ENCODE assay signal across 9 cellular contexts in the genomic region with DNA sequence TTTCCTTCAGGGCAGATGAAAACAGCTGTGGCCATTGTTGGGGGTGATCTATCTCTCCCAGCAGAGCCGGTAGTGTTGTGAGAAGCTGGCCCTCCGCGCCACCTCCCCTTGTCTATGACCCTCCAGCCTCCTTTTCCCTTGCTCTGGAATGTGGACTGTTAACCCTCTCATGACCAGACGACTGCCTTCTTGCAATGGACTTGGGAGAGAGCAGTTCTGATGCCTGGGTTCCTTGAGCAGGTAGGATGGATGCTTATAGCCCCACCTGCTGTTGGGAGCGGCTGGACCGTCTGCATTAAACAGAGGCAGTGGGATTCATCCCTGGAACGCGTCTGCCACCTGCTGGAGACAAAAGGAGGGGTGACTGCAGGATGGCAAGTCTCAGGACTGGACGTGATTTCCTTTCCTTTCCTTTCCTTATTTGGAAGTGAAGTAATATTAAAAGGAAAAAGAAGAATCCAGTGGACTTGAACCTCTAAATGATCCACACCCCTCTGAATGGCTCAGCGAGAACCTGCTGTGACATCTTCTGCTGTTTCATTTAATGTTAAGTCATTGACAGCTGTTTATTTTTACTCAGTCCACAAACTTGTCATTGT. TPM values are rescaled to one million over a fixed set of nuclear protein-coding genes. Genes with fewer than 3 reads are reported as not detected.
DNase-seq lines count a peak whose midpoint lies in the region; ATAC-seq and TF ChIP-seq lines count a peak whose summit lies in the region.
"Had no signal": no experiment of that assay in that cellular context is flagged by ENCODE, and none has a peak within 500 bp of the region (broad histone marks: within the 10 kb centered on the region; RNA-seq: fewer than 3 reads in every experiment).

No MANE protein-coding gene starts in this region.

- no peaks in the 10 kb centered on the region for H3K36me3 ChIP-seq in colonic mucosa

- ATAC-seq in HG03439 (IDR thresholded peaks at IDR 0.05; ENCODE audit: unreplicated experiment) (peak; percentile 63), left lobe of liver (peak; percentile 100), GM21723 (IDR thresholded peaks at IDR 0.05; ENCODE audit: unreplicated experiment) (no peak)

- no peaks in the 10 kb centered on the region for H3K9me3 ChIP-seq in colonic mucosa

- H3K9ac ChIP-seq in colonic mucosa (ENCODE audit: low read depth in 2 of 2, low read length in 2 of 2): no peak overlapping the region

- DNase-seq in Caki2 (ENCODE audit: low read depth) (peak; percentile 91), NCI-H526 (lab: John Stamatoyannopoulos, UW) (peak; percentile 76 to 94), colonic mucosa (peak; percentile 97), left lobe of liver (ENCODE audit: low spot score) (peak; percentile 92)
- DNase-seq in activated CD4-positive, alpha-beta T cell treated with anti-CD3 and anti-CD28 coated beads for 48 hours: peak; percentile 94
- peak; percentile 94 for DNase-seq in stimulated activated CD4-positive, alpha-beta T cell treated with anti-CD3 and anti-CD28 coated beads, Interleukin-4, amount 100 ng/mL, for 24 hours

- peaks cover 3% of the 10 kb centered on the region for H3K4me1 ChIP-seq in colonic mucosa

- in situ Hi-C loops in Caki2 (cut with HindIII; ENCODE audit: low pct_unique_long_range_greater_than_20kb, low sequenced_read_pairs): no loop called here

- H3K4me3 ChIP-seq in colonic mucosa: no peak overlapping the region

- intact Hi-C loops in colonic mucosa (cut with DNase I): loop anchor here (5.0 kb wide), 1 partner anchor 183 kb away; no protein-coding TSS in a partner anchor

- H3K27me3 ChIP-seq in colonic mucosa: peaks cover 7% of the 10 kb centered on the region

- no peak overlapping the region for H3K27ac ChIP-seq in colonic mucosa

- peak; percentile 95 for TF ChIP-seq CTCF in colonic mucosa (IDR thresholded peaks at IDR 0.05)

RNA-seq across cellular contexts. Expression of a gene that starts 1.8 kb away (rescaled TPM):
- 1.8 and 2.4 TPM in 2 replicates for total RNA-seq in Caki2 (2014; rRNA removed; shearing (Covaris generic); ENCODE audit: low replicate concordance)
- total RNA-seq in colonic mucosa (not detected), left lobe of liver (not detected)
- total RNA-seq: T-helper 1 cell treated with Interleukin-12 subunit alpha and Interleukin-12 subunit beta and Interleukin-4 antibody, amounts not matched to agents 30 ng/mL and 1 ng/mL, for 36 hours had no signal

RNA-seq across cellular contexts. Expression of a gene that starts 18.4 kb away (rescaled TPM):
- total RNA-seq in Caki2 (2014; rRNA removed; shearing (Covaris generic); ENCODE audit: low replicate concordance): 48.7 and 54.8 TPM in 2 replicates
- total RNA-seq in colonic mucosa: 10 to 100 TPM; 43.4 to 68.7 TPM
- 79.4 TPM for total RNA-seq in left lobe of liver

RNA-seq across cellular contexts. Expression of a gene that starts 19.9 kb away (rescaled TPM):
- not detected in 2 replicates for total RNA-seq in Caki2 (2014; rRNA removed; shearing (Covaris generic); ENCODE audit: low replicate concordance)
- not detected for total RNA-seq in colonic mucosa
- total RNA-seq in left lobe of liver: not detected
- total RNA-seq: T-helper 1 cell treated with Interleukin-12 subunit alpha and Interleukin-12 subunit beta and Interleukin-4 antibody, amounts not matched to agents 30 ng/mL and 1 ng/mL, for 36 hours had no signal
